Comparison of ENCODE assay signal across 8 cellular contexts in genomic region chr10:132397036-132397541, GRCh38. TPM values are rescaled to one million over a fixed set of nuclear protein-coding genes. Genes with fewer than 3 reads are reported as not detected.
DNase-seq lines count a peak whose midpoint lies in the region; ATAC-seq and TF ChIP-seq lines count a peak whose summit lies in the region.

PWWP2B (plus strand) TSS chr10:132397200; CDS start chr10:132397227, 27 bp downstream.

- no peak for TF ChIP-seq CTCF in BE2C (IDR thresholded peaks at IDR 0.05; ENCODE audit: low read depth, low read length)
- no peak for TF ChIP-seq CTCF in esophagus squamous epithelium (IDR thresholded peaks at IDR 0.05)
- no peak for TF ChIP-seq CTCF in natural killer cell (IDR thresholded peaks at IDR 0.05)
- TF ChIP-seq CTCF in transverse colon (IDR thresholded peaks at IDR 0.05), result no peak

- intact Hi-C loops in esophagus squamous epithelium (cut with DNase I), result loop anchor here (10.0 kb wide), 1 partner anchor 238 kb away; no protein-coding TSS in a partner anchor
- intact Hi-C loops in natural killer cell (cut with micrococcal nuclease), result loop anchor here (2.0 to 10.0 kb wide), 3 partner anchors 24 to 178 kb away; partner anchors contain the start of gene INPP5A
- intact Hi-C loops in transverse colon (cut with DNase I; ENCODE audit: low total_unique reads), result loop anchor here (5.0 kb wide), 1 partner anchor 245 kb away; no protein-coding TSS in a partner anchor

- H2AFZ ChIP-seq in Karpas-422 (ENCODE audit: low read length), result peak within 1 kb of the TSS; percentile 84; the same call in 1 of the 2 replicates

- H3K4me1 ChIP-seq in BE2C (peaks cover 9% of the 10 kb centered on the region), Karpas-422 (ENCODE audit: low read length) (peaks cover 20% of the 10 kb centered on the region), esophagus squamous epithelium (peaks cover 44 to 62% (median 56%) of the 10 kb centered on the region in 3 donors), transverse colon (peaks cover 29 to 62% (median 57%) of the 10 kb centered on the region in 4 donors)

- H3K4me2 ChIP-seq in Karpas-422 (ENCODE audit: low read depth, low read length, poor library complexity, severe bottlenecking), result peak within 1 kb of the TSS; percentile 69

- WGBS in esophagus squamous epithelium, 2 donors, result no CpG with 5 or more reads among the region's 86 CpGs
- WGBS in transverse colon (ENCODE audit: low coverage in 1 of 2), 2 donors, result 0% methylated on average over 38 of the region's 86 CpGs; no CpG with 5 or more reads in 1 of the 2 donors

- H3K36me3 ChIP-seq in BE2C (no peaks in the 10 kb centered on the region), Karpas-422 (ENCODE audit: insufficient read depth, low read length) (no peaks in the 10 kb centered on the region), esophagus squamous epithelium (peaks cover 0 to 8% (median 0%) of the 10 kb centered on the region in 3 donors), transverse colon (no peaks in the 10 kb centered on the region)

- peak; percentile 35 for ATAC-seq in GM21367 (IDR thresholded peaks at IDR 0.05; ENCODE audit: unreplicated experiment)
- ATAC-seq in natural killer cell, result peak; percentile 29 to 61 (median 51)

- DNase-seq in BE2C, result peak; percentile 60
- DNase-seq in Karpas-422, result no peak
- peak; percentile 62 for DNase-seq in activated T-cell treated with anti-CD3 and anti-CD28 coated beads for 4 hours
- DNase-seq in esophagus squamous epithelium (lab: John Stamatoyannopoulos, UW), result no peak
- peak; percentile 64 for DNase-seq in natural killer cell
- peak; percentile 72 for DNase-seq in transverse colon
- no peak for DNase-seq in NCI-H2081 treated with DMSO at 0.1 percent for 48 hours (lab: John Stamatoyannopoulos, UW)

- H4K20me1 ChIP-seq in Karpas-422 (ENCODE audit: insufficient read depth, low read depth, low read length), result peaks cover 12% of the 10 kb centered on the region; the same call in 1 of the 2 replicates

- peak within 1 kb of the TSS; percentile 80 to 88 for H3K27ac Mint-ChIP-seq in natural killer cell

- in situ Hi-C loops in transverse colon (cut with MboI; ENCODE audit: low pct_ligation_motif_present in 1 of 4, low pct_unique_long_range_greater_than_20kb in 1 of 4, low sequenced_read_pairs in 3 of 4), result loop anchor here in 2 of 4 donors (25.0 kb wide), 2 partner anchors 140 to 240 kb away; partner anchors contain the start of gene INPP5A (in 2 of the 2)

- H3K36me3 Mint-ChIP-seq in natural killer cell, result no peaks in the 10 kb centered on the region

- H3K4me1 Mint-ChIP-seq in natural killer cell, result peaks cover 10 to 48% of the 10 kb centered on the region in 2 donors

- H3K9me3 ChIP-seq in BE2C (no peaks in the 10 kb centered on the region), Karpas-422 (ENCODE audit: low read length) (no peaks in the 10 kb centered on the region), esophagus squamous epithelium (no peaks in the 10 kb centered on the region), transverse colon (no peaks in the 10 kb centered on the region)

- H3K4me3 ChIP-seq in BE2C (ENCODE audit: low read depth, low read length) (peak within 1 kb of the TSS; percentile 75), Karpas-422 (ENCODE audit: low read length) (peak within 1 kb of the TSS; percentile 71), esophagus squamous epithelium (peak within 1 kb of the TSS; percentile 68 to 88 (median 79)), transverse colon (peak within 1 kb of the TSS; percentile 49 to 87 (median 79))

- TF ChIP-seq POLR2A in esophagus squamous epithelium (IDR thresholded peaks at IDR 0.05), result peak in 1 of 4 donors; percentile 54
- peak; percentile 61 for TF ChIP-seq POLR2A in transverse colon (IDR thresholded peaks at IDR 0.05)

- H3K9me3 Mint-ChIP-seq in natural killer cell, result peaks cover 5 to 6% of the 10 kb centered on the region in 2 donors

- H3K27me3 Mint-ChIP-seq in natural killer cell (ENCODE audit: low read depth in 2 of 2), result no peaks in the 10 kb centered on the region

- H3K27ac ChIP-seq in Karpas-422 (ENCODE audit: low read length) (peak within 1 kb of the TSS; percentile 3; the same call in 1 of the 2 replicates), esophagus squamous epithelium (peak within 1 kb of the TSS; percentile 87 to 98 (median 97)), transverse colon (peak within 1 kb of the TSS; percentile 90 to 98 (median 96))

- H3K9ac ChIP-seq in Karpas-422 (ENCODE audit: low read length), result peak within 1 kb of the TSS; percentile 65

- peak within 1 kb of the TSS; percentile 95 for H3K4me3 Mint-ChIP-seq in natural killer cell

- H3K27me3 ChIP-seq in BE2C (no peaks in the 10 kb centered on the region), Karpas-422 (ENCODE audit: low read length) (no peaks in the 10 kb centered on the region), esophagus squamous epithelium (no peaks in the 10 kb centered on the region), transverse colon (no peaks in the 10 kb centered on the region)

- TF ChIP-seq EP300 in transverse colon (IDR thresholded peaks at IDR 0.05; ENCODE audit: low read depth), result no peak

- H3K9me2 ChIP-seq in Karpas-422 (replicated peaks; ENCODE audit: insufficient read depth, low read length), result no peaks in the 10 kb centered on the region

- no peaks in the 10 kb centered on the region for H3K79me2 ChIP-seq in Karpas-422 (ENCODE audit: low read length)

RNA-seq across cellular contexts. Expression of gene PWWP2B, which starts in this region (rescaled TPM):
- polyA plus RNA-seq in BE2C (2012; ENCODE audit: insufficient read depth, insufficient read length, low read depth), result 52.5 TPM
- 1.4 and 3.7 TPM in 2 replicates for total RNA-seq in Karpas-422 (2014; rRNA removed; shearing (Covaris generic); ENCODE audit: low replicate concordance)
- 10 to 100 TPM; 14.9 to 27.3 (median 16.7) TPM for total RNA-seq in esophagus squamous epithelium
- 10 to 100 TPM; 23.7 to 29.5 (median 24.4) TPM for total RNA-seq in natural killer cell
- 100 to 1,000 TPM in 1 of 4 donors, 10 to 100 TPM in 3; 45.9 to 129 (median 61.2) TPM for total RNA-seq in transverse colon

Comparison
In these comparisons a context has a peak if more than half of its experiments do, and no peak if none do; other contexts are left out.
1. DNase-seq: peak in BE2C (single experiment), activated T-cell treated with anti-CD3 and anti-CD28 coated beads for 4 hours (single experiment), natural killer cell (single experiment) and transverse colon (single experiment); none in Karpas-422 (single experiment), esophagus squamous epithelium (single experiment) and NCI-H2081 treated with DMSO at 0.1 percent for 48 hours (single experiment).
2. H3K27ac ChIP-seq: peak in every context shown above with its lines; median percentile 97 in esophagus squamous epithelium; 96 in transverse colon; 3 in Karpas-422.
3. Peak in every context shown above with its lines, with median percentiles within 50 percentile points of each other: H3K4me3 ChIP-seq.